In genomic region chr2:193476171-193476800, GRCh38 we compare ENCODE assay signal across 20 cellular contexts.
DNase-seq lines count a peak whose midpoint lies in the region; ATAC-seq and TF ChIP-seq lines count a peak whose summit lies in the region.
"Had no signal": no experiment of that assay in that cellular context is flagged by ENCODE, and none has a peak within 500 bp of the region (broad histone marks: within the 10 kb centered on the region; RNA-seq: fewer than 3 reads in every experiment).

No MANE protein-coding gene starts in this region.

- H3K9me2 ChIP-seq in PC-3 (replicated peaks; ENCODE audit: low read length) = no peaks in the 10 kb centered on the region

- H3K27ac ChIP-seq in PC-3 (ENCODE audit: low read length) (no peak overlapping the region), mesendoderm (ENCODE audit: low read depth, low read length) (no peak overlapping the region), stomach (no peak overlapping the region)
- H3K27ac ChIP-seq: RWPE1, uterus had no signal

- no peak overlapping the region for H3K4me2 ChIP-seq in PC-3 (ENCODE audit: low read length)
- no peak overlapping the region for H3K4me2 ChIP-seq in mesendoderm (ENCODE audit: low read length)

- H2BK120ac ChIP-seq in mesendoderm (ENCODE audit: low read depth, low read length) = no peak overlapping the region

- H3K4ac ChIP-seq in mesendoderm (ENCODE audit: low read depth, low read length) = no peak overlapping the region

- H3K56ac ChIP-seq in mesendoderm (ENCODE audit: low read length) = no peak overlapping the region

- H3K36me3 Mint-ChIP-seq in memory B cell = no peaks in the 10 kb centered on the region
- H3K36me3 Mint-ChIP-seq: CD8-positive, alpha-beta T cell had no signal

- no peaks in the 10 kb centered on the region for H3K27me3 ChIP-seq in PC-3 (ENCODE audit: low read length)
- no peaks in the 10 kb centered on the region for H3K27me3 ChIP-seq in mesendoderm (ENCODE audit: insufficient read depth, low read length, poor library complexity)
- no peaks in the 10 kb centered on the region for H3K27me3 ChIP-seq in stomach
- H3K27me3 ChIP-seq: uterus had no signal

- ATAC-seq in GM21825 (IDR thresholded peaks at IDR 0.05; ENCODE audit: unreplicated experiment) = peak; percentile 49
- no peak for ATAC-seq in PC-3
- peak; percentile 82 for ATAC-seq in memory B cell (ENCODE audit: low read depth)
- ATAC-seq: activated T-helper 17 cell treated with anti-CD3 and anti-CD28 coated beads, Interleukin-2, amount 50 U/mL, for 72 hours; CD8-positive, alpha-beta T cell; K562; left ventricle myocardium superior had no signal

- CTCF ChIA-PET in PC-3 (lab: Charles Lee) = no interaction called here

- H3K23ac ChIP-seq in mesendoderm (ENCODE audit: low read length) = no peak overlapping the region

- no TSS peak for BruUV-seq in PC-3 (replicated peaks; lab: Mats Ljungman, UMichigan)

- no peaks in the 10 kb centered on the region for H3K9me3 ChIP-seq in PC-3 (ENCODE audit: low read length)
- peaks cover 0 to 23% (median 15%) of the 10 kb centered on the region in 4 donors for H3K9me3 ChIP-seq in stomach
- H3K9me3 ChIP-seq: uterus had no signal

- in situ Hi-C loops in Caki2 (cut with HindIII; ENCODE audit: low pct_unique_long_range_greater_than_20kb, low sequenced_read_pairs) = no loop called here

- H3K4me1 Mint-ChIP-seq in memory B cell = peaks cover 18% of the 10 kb centered on the region
- H3K4me1 Mint-ChIP-seq: activated T-helper 17 cell treated with anti-CD3 and anti-CD28 coated beads, Interleukin-2, amount 50 U/mL, for 72 hours had no signal

- POLR2A ChIA-PET in PC-3 (lab: Charles Lee; ENCODE audit: unreplicated experiment) = no interaction called here

- no peaks in the 10 kb centered on the region for H3K27me3 Mint-ChIP-seq in memory B cell
- H3K27me3 Mint-ChIP-seq: activated T-helper 17 cell treated with anti-CD3 and anti-CD28 coated beads, Interleukin-2, amount 50 U/mL, for 72 hours had no signal

- no peak overlapping the region for H2AK5ac ChIP-seq in mesendoderm (ENCODE audit: low read length)

- H3K79me2 ChIP-seq in PC-3 (ENCODE audit: low read length) = no peaks in the 10 kb centered on the region
- no peaks in the 10 kb centered on the region for H3K79me2 ChIP-seq in mesendoderm (ENCODE audit: control insufficient read depth, insufficient read depth, low read length)

- peak overlapping the region; percentile 30 for H3K4me3 Mint-ChIP-seq in memory B cell
- H3K4me3 Mint-ChIP-seq: activated T-helper 17 cell treated with anti-CD3 and anti-CD28 coated beads, Interleukin-2, amount 50 U/mL, for 72 hours; CD8-positive, alpha-beta T cell had no signal

- WGBS in mesendoderm (ENCODE audit: extremely low coverage, insufficient coverage, low lambda C conversion rate) = no CpG with 5 or more reads among the region's 6 CpGs
- 60 to 77% (median 75%) methylated on average over 6 of the region's 6 CpGs for WGBS in stomach, 5 donors

- DNase-seq in Caki2 (ENCODE audit: low read depth) = peak; percentile 26
- peak; percentile 50 for DNase-seq in PC-3
- peak in 1 of 2 donors; percentile 7 for DNase-seq in memory B cell (ENCODE audit: low spot score in 2 of 2)
- no peak for DNase-seq in glomerular visceral epithelial cell (ENCODE audit: extremely low spot score)
- no peak for DNase-seq in medulla oblongata (ENCODE audit: extremely low spot score)
- no peak for DNase-seq in mesendoderm
- DNase-seq in stomach = no peak
- DNase-seq: activated CD8-positive, alpha-beta memory T cell treated with anti-CD3 and anti-CD28 coated beads for 24 hours; CD8-positive, alpha-beta T cell; H7; left ventricle myocardium superior; NCI-H1105; NCI-H2171; NCI-H774; stimulated activated naive CD4-positive, alpha-beta T cell; uterus had no signal

- no peak overlapping the region for H2AFZ ChIP-seq in PC-3 (ENCODE audit: low read length)

- H3K79me1 ChIP-seq in mesendoderm (ENCODE audit: low read length) = no peaks in the 10 kb centered on the region

- H3K18ac ChIP-seq in mesendoderm (ENCODE audit: low read length) = no peak overlapping the region

- H3K9ac ChIP-seq in PC-3 (ENCODE audit: low read length) (no peak overlapping the region), mesendoderm (ENCODE audit: low read length) (no peak overlapping the region)

- intact Hi-C loops in PC-3 (cut with micrococcal nuclease) (no loop called here), stomach (cut with DNase I; ENCODE audit: low total_unique reads) (no loop called here)

- H4K8ac ChIP-seq in mesendoderm (ENCODE audit: low read depth, low read length) = no peak overlapping the region

- no peak overlapping the region for H3K4me3 ChIP-seq in PC-3 (ENCODE audit: low read length)
- no peak overlapping the region for H3K4me3 ChIP-seq in mesendoderm (ENCODE audit: low read length)
- H3K4me3 ChIP-seq in stomach = no peak overlapping the region
- H3K4me3 ChIP-seq: K562, uterus had no signal

- peak overlapping the region; percentile 68 for H3K27ac Mint-ChIP-seq in memory B cell
- H3K27ac Mint-ChIP-seq: activated T-helper 17 cell treated with anti-CD3 and anti-CD28 coated beads, Interleukin-2, amount 50 U/mL, for 72 hours; CD8-positive, alpha-beta T cell had no signal

- H4K5ac ChIP-seq in mesendoderm (ENCODE audit: low read length) = no peak overlapping the region

- H3F3A ChIP-seq in PC-3 (ENCODE audit: low read length, unreplicated experiment) = no peaks in the 10 kb centered on the region

- H2BK5ac ChIP-seq in mesendoderm (ENCODE audit: low read length) = no peak overlapping the region

- H3K36me3 ChIP-seq in PC-3 (ENCODE audit: low read depth, low read length) = no peaks in the 10 kb centered on the region
- H3K36me3 ChIP-seq in mesendoderm (ENCODE audit: control insufficient read depth, insufficient read depth, low read length) = no peaks in the 10 kb centered on the region
- H3K36me3 ChIP-seq in stomach = no peaks in the 10 kb centered on the region
- H3K36me3 ChIP-seq: uterus had no signal

- H3K4me1 ChIP-seq in PC-3 (ENCODE audit: insufficient read depth, low read length) (no peaks in the 10 kb centered on the region), mesendoderm (ENCODE audit: control insufficient read depth, low read depth, low read length) (no peaks in the 10 kb centered on the region), stomach (no peaks in the 10 kb centered on the region)
- H3K4me1 ChIP-seq: uterus had no signal

- no peak overlapping the region for H2BK15ac ChIP-seq in mesendoderm (replicated peaks; ENCODE audit: low read depth)

- no peak for TF ChIP-seq EP300 in stomach (IDR thresholded peaks at IDR 0.05)

- H4K20me1 ChIP-seq in PC-3 (ENCODE audit: low read length) = no peaks in the 10 kb centered on the region

- H3K9me3 Mint-ChIP-seq in memory B cell = peaks cover 7% of the 10 kb centered on the region
- H3K9me3 Mint-ChIP-seq: activated T-helper 17 cell treated with anti-CD3 and anti-CD28 coated beads, Interleukin-2, amount 50 U/mL, for 72 hours had no signal

- no peak for TF ChIP-seq POLR2A in stomach (IDR thresholded peaks at IDR 0.05)

- no peak for TF ChIP-seq CTCF in PC-3 (conservative IDR thresholded peaks at IDR 0.05; ENCODE audit: low read depth, low read length)
- TF ChIP-seq CTCF in stomach (IDR thresholded peaks at IDR 0.05) = no peak

Comparison
In these comparisons a context has a peak if more than half of its experiments do, and no peak if none do; other contexts are left out.
1. DNase-seq: peak in Caki2 (single experiment) and PC-3 (single experiment); none in glomerular visceral epithelial cell (single experiment), medulla oblongata (single experiment), mesendoderm (single experiment) and stomach (single experiment).